ENCODE assay signal across 8 cellular contexts in genomic region chr12:388547-389137, GRCh38. TPM values are rescaled to one million over a fixed set of nuclear protein-coding genes. Genes with fewer than 3 reads are reported as not detected.
DNase-seq lines count a peak whose midpoint lies in the region; ATAC-seq, FAIRE-seq and TF ChIP-seq lines count a peak whose summit lies in the region.

No MANE protein-coding gene starts in this region.

- no peak for TF ChIP-seq EP300 in K562 (IDR thresholded peaks at IDR 0.05; ENCODE audit: low read length)

- H3K79me2 ChIP-seq in HCT116 (ENCODE audit: insufficient read depth, low read length), result peaks cover 54% of the 10 kb centered on the region
- peaks cover 58% of the 10 kb centered on the region for H3K79me2 ChIP-seq in OCI-LY7 (ENCODE audit: insufficient read depth, low read depth, low read length)
- H3K79me2 ChIP-seq in K562 (ENCODE audit: control insufficient read depth, insufficient read depth, low read length), result peaks cover 43% of the 10 kb centered on the region

- H2AFZ ChIP-seq in HCT116 (ENCODE audit: low read depth, low read length, poor library complexity, severe bottlenecking), result peak overlapping the region; percentile 72
- H2AFZ ChIP-seq in OCI-LY7 (ENCODE audit: low read length), result peak overlapping the region; percentile 84
- peak overlapping the region; percentile 100 for H2AFZ ChIP-seq in K562 (ENCODE audit: low read depth, low read length)

- 2% methylated on average over 20 of the region's 35 CpGs for WGBS in K562 (ENCODE audit: insufficient coverage, low coverage, missing lambda C conversion rate)

- POLR2A ChIA-PET in HCT116 (lab: Charles Lee), result interaction anchor here (1.4 kb wide), 1 partner anchor 13 kb away, joined by 11 read pairs; the partner anchor contains the start of gene CCDC77
- POLR2A ChIA-PET in OCI-LY7 (lab: Charles Lee), result interaction anchor here (0.5 to 4.1 kb wide), 7 partner anchors 8 to 407 kb away, joined by 3 to 43 read pairs (median 4); partner anchors contain the start of gene CCDC77
- POLR2A ChIA-PET in K562 (lab: Yijun Ruan, JAX), result interaction anchor here (0.6 to 2.7 kb wide), 4 partner anchors 9 to 243 kb away, joined by 3 to 13 read pairs (median 3); partner anchors contain the start of gene CCDC77

- H3K27me3 ChIP-seq in HCT116 (ENCODE audit: insufficient read depth, low read length) (no peaks in the 10 kb centered on the region), K562 (ENCODE audit: control insufficient read depth in 2 of 2, insufficient read depth in 2 of 2, low read length in 2 of 2) (no peaks in the 10 kb centered on the region)

- TF ChIP-seq CTCF in HCT116 (IDR thresholded peaks at IDR 0.05 in 2 of 3, conservative IDR thresholded peaks at IDR 0.05 in 1 of 3; ENCODE audit: borderline replicate concordance in 1 of 3, insufficient read depth in 1 of 3, low read depth in 2 of 3, low read length in 2 of 3), result no peak
- no peak for TF ChIP-seq CTCF in OCI-LY7 (conservative IDR thresholded peaks at IDR 0.05; ENCODE audit: low read length)
- no peak for TF ChIP-seq CTCF in K562 (IDR thresholded peaks at IDR 0.05 in 2 of 3, conservative IDR thresholded peaks at IDR 0.05 in 1 of 3; ENCODE audit: insufficient read depth in 2 of 3, low read depth in 1 of 3, low read length in 3 of 3)

- peak overlapping the region; percentile 94 for H3K4me2 ChIP-seq in HCT116 (ENCODE audit: low read length)
- H3K4me2 ChIP-seq in OCI-LY7 (ENCODE audit: low read length), result peak overlapping the region; percentile 82
- H3K4me2 ChIP-seq in K562 (ENCODE audit: insufficient read depth, low read length), result peak overlapping the region; percentile 88

- H3K9me3 ChIP-seq in ES-I3 (ENCODE audit: control insufficient read depth, insufficient read depth, low read length), result no peaks in the 10 kb centered on the region
- H3K9me3 ChIP-seq in HCT116 (ENCODE audit: control insufficient read depth in 1 of 2, insufficient read depth in 1 of 2, low read depth in 1 of 2, low read length in 2 of 2), result no peaks in the 10 kb centered on the region
- H3K9me3 ChIP-seq in OCI-LY7 (ENCODE audit: low read length), result no peaks in the 10 kb centered on the region
- no peaks in the 10 kb centered on the region for H3K9me3 ChIP-seq in K562 (replicated peaks; ENCODE audit: control insufficient read depth, insufficient read depth, low read depth, low read length)

- FAIRE-seq in K562 (lab: Jason Lieb, UNC), result no peak

- in situ Hi-C loops in K562 (cut with MboI), result no loop called here

- intact Hi-C loops in HCT116 (cut with micrococcal nuclease), result no loop called here
- intact Hi-C loops in OCI-LY7 (cut with micrococcal nuclease; ENCODE audit: unreplicated experiment), result loop anchor here (1.0 kb wide), 1 partner anchor 13 kb away; the partner anchor contains the start of gene CCDC77
- intact Hi-C loops in K562 (cut with micrococcal nuclease), result no loop called here

- no peaks in the 10 kb centered on the region for H4K20me1 ChIP-seq in HCT116 (ENCODE audit: insufficient read depth)
- H4K20me1 ChIP-seq in OCI-LY7 (ENCODE audit: insufficient read depth, low read length), result peaks cover 28% of the 10 kb centered on the region
- peaks cover 9% of the 10 kb centered on the region for H4K20me1 ChIP-seq in K562 (replicated peaks; ENCODE audit: control insufficient read depth, insufficient read depth, low read length)

- ATAC-seq in HCT116, result peak; percentile 40
- ATAC-seq in K562, result peak; percentile 69

- CTCF ChIA-PET in HCT116 (lab: Charles Lee) (no interaction called here), OCI-LY7 (lab: Charles Lee; ENCODE audit: unreplicated experiment) (interaction anchor here (0.6 to 0.8 kb wide), 4 partner anchors 11 to 385 kb away, joined by 3 to 6 read pairs (median 3); no protein-coding TSS in a partner anchor), K562 (lab: Yijun Ruan, JAX; ENCODE audit: low intra/inter-chr PET ratio) (no interaction called here)

- peak overlapping the region; percentile 60 for H3K9ac ChIP-seq in ES-I3 (ENCODE audit: low read depth, low read length)
- peak overlapping the region; percentile 89 for H3K9ac ChIP-seq in HCT116 (ENCODE audit: low read length)
- peak overlapping the region; percentile 82 to 96 for H3K9ac ChIP-seq in K562 (ENCODE audit: insufficient read depth in 1 of 2, low read depth in 2 of 2, low read length in 2 of 2)

- TF ChIP-seq POLR2A in HCT116 (IDR thresholded peaks at IDR 0.05; ENCODE audit: borderline replicate concordance, extremely low read depth, insufficient read depth, insufficient read length), result no peak
- no peak for TF ChIP-seq POLR2A in K562 (conservative IDR thresholded peaks at IDR 0.05)

- H3K9me1 ChIP-seq in K562 (ENCODE audit: control insufficient read depth, insufficient read depth, low read length), result no peaks in the 10 kb centered on the region

- H3K27ac ChIP-seq in HCT116 (ENCODE audit: low read depth, low read length) (peak overlapping the region; percentile 86), OCI-LY7 (ENCODE audit: low read depth, low read length, poor library complexity, severe bottlenecking) (peak overlapping the region; percentile 93), K562 (ENCODE audit: extremely low read depth, low read depth, low read length) (peak overlapping the region; percentile 98)

- H3K4me3 ChIP-seq in HCT116 (replicated peaks in 1 of 2; ENCODE audit: low read depth in 1 of 2, low read length in 2 of 2) (peak overlapping the region; percentile 82 to 98), OCI-LY7 (ENCODE audit: low read depth, low read length, poor library complexity, severe bottlenecking) (peak overlapping the region; percentile 83), K562 (peak overlapping the region; percentile 98)

- DNase-seq in HCT116 (ENCODE audit: low read depth, low spot score) (no peak), OCI-LY7 (ENCODE audit: low spot score) (peak; percentile 75), K562 (ENCODE audit: extremely low read depth in 1 of 4, low spot score in 3 of 4) (peak in 2 of 4 experiments; percentile 24 to 45), kidney tubule cell (ENCODE audit: low spot score) (peak; percentile 37), DMS114 treated with DMSO at 0.1 percent for 48 hours (lab: John Stamatoyannopoulos, UW; ENCODE audit: unreplicated experiment) (no peak), Kasumi-1 (lab: John Stamatoyannopoulos, UW) (no peak)
- DNase-seq in stimulated activated CD4-positive, alpha-beta T cell treated with anti-CD3 and anti-CD28 coated beads, Interleukin-4, amount 100 ng/mL, for 48 hours (ENCODE audit: low read depth in 2 of 2), result peak; percentile 23 to 37

- RAD21 ChIA-PET in HCT116 (lab: Charles Lee; ENCODE audit: low non-redundant PET in 1 of 2, low total read pairs in 2 of 2, uncharacterized antibody in 2 of 2, unreplicated experiment in 2 of 2), result no interaction called here

- TF ChIP-seq RAD21 in HCT116 (IDR thresholded peaks at IDR 0.05; ENCODE audit: low read depth), result no peak
- TF ChIP-seq RAD21 in K562 (CRISPR knock-in tag; conservative IDR thresholded peaks at IDR 0.05 in 1 of 2, IDR thresholded peaks at IDR 0.05 in 1 of 2), result no peak

- H3K9me2 ChIP-seq in HCT116 (ENCODE audit: insufficient read depth) (no peaks in the 10 kb centered on the region), OCI-LY7 (ENCODE audit: insufficient read depth, low read length) (no peaks in the 10 kb centered on the region)

- H3K36me3 ChIP-seq in ES-I3 (ENCODE audit: insufficient read depth, low read length), result no peaks in the 10 kb centered on the region; the same call in 1 of the 2 replicates
- H3K36me3 ChIP-seq in HCT116 (ENCODE audit: control insufficient read depth in 1 of 2, insufficient read depth in 2 of 2, low read length in 2 of 2), result peaks cover 6 to 9% of the 10 kb centered on the region in 2 experiments
- H3K36me3 ChIP-seq in OCI-LY7 (ENCODE audit: insufficient read depth, low read length), result peaks cover 25% of the 10 kb centered on the region
- H3K36me3 ChIP-seq in K562 (ENCODE audit: control insufficient read depth, insufficient read depth, low read length), result peaks cover 17% of the 10 kb centered on the region; the same call in 2 of the 3 replicates

- H3K4me1 ChIP-seq in ES-I3 (ENCODE audit: insufficient read depth, low read length), result peaks cover 7% of the 10 kb centered on the region; the same call in 1 of the 2 replicates
- peaks cover 12 to 21% of the 10 kb centered on the region in 2 experiments; a peak in 3 of 4 replicates for H3K4me1 ChIP-seq in HCT116 (ENCODE audit: control insufficient read depth in 1 of 2, insufficient read depth in 2 of 2, low read length in 2 of 2)
- H3K4me1 ChIP-seq in OCI-LY7 (ENCODE audit: insufficient read depth, low read length, poor library complexity, severe bottlenecking), result peaks cover 26% of the 10 kb centered on the region
- H3K4me1 ChIP-seq in K562 (replicated peaks in 1 of 2; ENCODE audit: control insufficient read depth in 2 of 2, insufficient read depth in 2 of 2, low read length in 2 of 2), result no peaks in the 10 kb centered on the region; a peak in 1 of 5 replicates

- TSS peak; percentile 71 for BruUV-seq in HCT116 (replicated peaks; lab: Mats Ljungman, UMichigan)
- BruUV-seq in OCI-LY7 (replicated peaks; lab: Mats Ljungman, UMichigan), result TSS peak; percentile 75
- TSS peak; percentile 71 for BruUV-seq in K562 (replicated peaks; lab: Mats Ljungman, UMichigan)

RNA-seq across cellular contexts. Expression of gene KDM5A, which starts 0.5 kb away (rescaled TPM):
- 49.0 TPM for total RNA-seq in HCT116 (2021; ENCODE audit: unreplicated experiment)
- polyA plus RNA-seq in HCT116 (2012), result 11.3 and 12.1 TPM in 2 replicates
- 39.6 and 48.8 TPM in 2 replicates for total RNA-seq in OCI-LY7 (2014; rRNA removed; shearing (Covaris generic))
- total RNA-seq in OCI-LY7 (2022), result 73.0 and 88.8 TPM in 2 replicates
- 51.3 and 94.3 TPM in 2 replicates for total RNA-seq in K562 (2011; cell fraction: chromatin; rRNA removed; ENCODE audit: low replicate concordance)
- 27.3 and 35.1 TPM in 2 replicates for total RNA-seq in K562 (2011; cell fraction: nucleolus; rRNA removed)
- total RNA-seq in K562 (2011; cell fraction: nucleoplasm; rRNA removed), result 41.6 and 54.0 TPM in 2 replicates
- 12.5 and 18.2 TPM in 2 replicates for total RNA-seq in K562 (2014; rRNA removed)
- 21.3 and 24.5 TPM in 2 replicates for total RNA-seq in K562 (2014; rRNA removed; fragmentation: Illumina TruSeq; extraction: Trizol)
- total RNA-seq in K562 (2015; rRNA removed; fragmentation: Illumina TruSeq; extraction: Trizol), result 19.6 and 22.7 TPM in 2 replicates
- total RNA-seq in K562 (2021), result 30.5 and 35.1 TPM in 2 replicates
- polyA plus RNA-seq in K562 (2011; rRNA removed), result 12.1 and 13.1 TPM in 2 replicates
- polyA plus RNA-seq in K562 (2011; cell fraction: cytosol; rRNA removed), result 8.8 and 9.6 TPM in 2 replicates
- 18.2 and 19.0 TPM in 2 replicates for polyA plus RNA-seq in K562 (2011; cell fraction: nucleus; rRNA removed)
- 10.6 and 13.8 TPM in 2 replicates for polyA plus RNA-seq in K562 (2012)
- polyA plus RNA-seq in K562 (2014; fragmentation: Illumina TruSeq; extraction: Trizol), result 10.8 and 11.2 TPM in 2 replicates
- polyA plus RNA-seq in K562 (2014; fragmentation: Nextera tagmentation; extraction: Ambion mirVana), result 1 to 10 TPM; 5.5 to 6.0 TPM
- polyA plus RNA-seq in K562 (2014; rRNA removed), result 4.7 and 7.2 TPM in 2 replicates
- polyA minus RNA-seq in K562 (2011; rRNA and poly(A)+ RNA removed), result 90.1 and 92.6 TPM in 2 replicates
- 26.8 and 38.8 TPM in 2 replicates for polyA minus RNA-seq in K562 (2011; cell fraction: cytosol; rRNA and poly(A)+ RNA removed)
- polyA minus RNA-seq in K562 (2011; cell fraction: nucleus; rRNA and poly(A)+ RNA removed), result 34.2 and 58.9 TPM in 2 replicates

RNA-seq across cellular contexts. Expression of gene CCDC77, which starts 12.8 kb away (rescaled TPM):
- total RNA-seq in HCT116 (2021; ENCODE audit: unreplicated experiment), result 12.3 TPM
- 6.3 and 8.7 TPM in 2 replicates for polyA plus RNA-seq in HCT116 (2012)
- 21.2 and 22.5 TPM in 2 replicates for total RNA-seq in OCI-LY7 (2014; rRNA removed; shearing (Covaris generic))
- 22.2 and 30.7 TPM in 2 replicates for total RNA-seq in OCI-LY7 (2022)
- 31.2 and 51.0 TPM in 2 replicates for total RNA-seq in K562 (2011; cell fraction: chromatin; rRNA removed; ENCODE audit: low replicate concordance)
- 13.5 and 18.4 TPM in 2 replicates for total RNA-seq in K562 (2011; cell fraction: nucleolus; rRNA removed)
- total RNA-seq in K562 (2011; cell fraction: nucleoplasm; rRNA removed), result 18.8 and 20.5 TPM in 2 replicates
- 15.8 and 21.6 TPM in 2 replicates for total RNA-seq in K562 (2014; rRNA removed)
- 26.5 and 27.8 TPM in 2 replicates for total RNA-seq in K562 (2014; rRNA removed; fragmentation: Illumina TruSeq; extraction: Trizol)
- total RNA-seq in K562 (2015; rRNA removed; fragmentation: Illumina TruSeq; extraction: Trizol), result 21.0 and 22.2 TPM in 2 replicates
- total RNA-seq in K562 (2021), result 10.5 and 11.9 TPM in 2 replicates
- polyA plus RNA-seq in K562 (2011; rRNA removed), result 16.1 and 16.3 TPM in 2 replicates
- 3.0 and 5.9 TPM in 2 replicates for polyA plus RNA-seq in K562 (2011; cell fraction: cytosol; rRNA removed)
- 11.5 and 14.2 TPM in 2 replicates for polyA plus RNA-seq in K562 (2011; cell fraction: nucleus; rRNA removed)
- polyA plus RNA-seq in K562 (2012), result 9.5 and 10.3 TPM in 2 replicates
- 21.2 and 21.8 TPM in 2 replicates for polyA plus RNA-seq in K562 (2014; fragmentation: Illumina TruSeq; extraction: Trizol)
- 10 to 100 TPM; 11.8 to 17.8 TPM for polyA plus RNA-seq in K562 (2014; fragmentation: Nextera tagmentation; extraction: Ambion mirVana)
- polyA plus RNA-seq in K562 (2014; rRNA removed), result 14.8 and 26.4 TPM in 2 replicates
- polyA minus RNA-seq in K562 (2011; rRNA and poly(A)+ RNA removed), result 16.5 and 25.1 TPM in 2 replicates
- polyA minus RNA-seq in K562 (2011; cell fraction: cytosol; rRNA and poly(A)+ RNA removed), result 5.0 and 10.1 TPM in 2 replicates
- 6.5 and 13.8 TPM in 2 replicates for polyA minus RNA-seq in K562 (2011; cell fraction: nucleus; rRNA and poly(A)+ RNA removed)

Comparison
In these comparisons a context has a peak if more than half of its experiments do, and no peak if none do; other contexts are left out.
1. DNase-seq: peak in OCI-LY7 (single experiment), kidney tubule cell (single experiment) and stimulated activated CD4-positive, alpha-beta T cell treated with anti-CD3 and anti-CD28 coated beads, Interleukin-4, amount 100 ng/mL, for 48 hours (2 of 2); none in HCT116 (single experiment), DMS114 treated with DMSO at 0.1 percent for 48 hours (single experiment) and Kasumi-1 (0 of 2).
2. Peak in every context shown above with its lines, with median percentiles within 50 percentile points of each other: H3K9ac ChIP-seq, H2AFZ ChIP-seq, H3K27ac ChIP-seq, H3K4me2 ChIP-seq and H3K4me3 ChIP-seq.